8 cellular contexts compared by ENCODE assay signal in the genomic region with DNA sequence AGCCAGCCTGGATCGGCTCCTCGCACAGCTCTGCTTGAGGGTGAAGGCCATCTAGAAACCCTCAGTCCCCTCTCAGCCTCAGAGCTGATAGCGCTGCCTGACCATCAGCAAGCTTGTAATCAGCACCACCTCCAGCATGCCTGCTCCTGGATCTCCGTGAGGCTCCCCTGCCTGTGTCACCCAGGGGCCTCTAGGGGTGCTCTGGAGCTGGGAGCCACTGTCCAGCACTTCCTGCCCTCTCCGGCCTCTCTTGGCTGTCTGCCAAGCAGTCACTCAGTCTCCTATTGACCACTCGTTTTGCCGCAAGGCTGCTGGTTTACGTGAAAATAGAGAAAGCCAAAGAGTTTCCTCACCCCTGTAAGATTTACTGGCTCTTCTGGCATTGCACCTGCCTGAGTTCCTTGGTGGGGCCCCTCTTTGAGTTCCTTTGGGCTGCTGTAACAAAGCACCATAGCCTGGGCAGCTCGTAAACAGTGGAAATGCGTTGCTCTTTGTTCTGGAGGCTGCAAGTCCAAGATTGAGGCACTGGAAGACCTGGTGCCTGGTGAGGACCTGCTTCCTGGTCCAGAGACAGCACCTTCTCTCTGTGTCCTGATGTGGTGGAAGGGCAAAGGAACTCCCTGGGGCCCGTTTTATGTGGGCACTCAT. TPM values are rescaled to one million over a fixed set of nuclear protein-coding genes. Genes with fewer than 3 reads are reported as not detected.
DNase-seq lines count a peak whose midpoint lies in the region; ATAC-seq and TF ChIP-seq lines count a peak whose summit lies in the region.

No MANE protein-coding gene starts in this region.

- H3K27ac ChIP-seq in AG04450 (ENCODE audit: low read depth, low read length) = no peak overlapping the region
- no peak overlapping the region for H3K27ac ChIP-seq in esophagus squamous epithelium
- H3K27ac ChIP-seq in mucosa of rectum (ENCODE audit: low read depth in 2 of 2, low read length in 2 of 2) = peak overlapping the region; percentile 92 to 95

- peak overlapping the region; percentile 74 for H3K9ac ChIP-seq in mucosa of rectum (ENCODE audit: low read depth in 1 of 2, low read length in 2 of 2)

- H3K4me3 ChIP-seq in AG04450 (ENCODE audit: low read depth, low read length) (no peak overlapping the region), esophagus squamous epithelium (no peak overlapping the region), mucosa of rectum (ENCODE audit: low read length in 2 of 2) (peak overlapping the region; percentile 83 to 84)

- H3K36me3 ChIP-seq in esophagus squamous epithelium = peaks cover 0 to 32% (median 0%) of the 10 kb centered on the region in 3 donors
- H3K36me3 ChIP-seq in mucosa of rectum (ENCODE audit: control insufficient read depth in 2 of 2, insufficient read depth in 2 of 2, low read length in 2 of 2) = peaks cover 0 to under 1% of the 10 kb centered on the region in 2 donors

- H3K9me3 ChIP-seq in AG04450 (ENCODE audit: control insufficient read depth, insufficient read depth, low read length) (no peaks in the 10 kb centered on the region; the same call in 1 of the 2 replicates), esophagus squamous epithelium (no peaks in the 10 kb centered on the region), mucosa of rectum (ENCODE audit: control insufficient read depth in 2 of 2, low read length in 2 of 2) (no peaks in the 10 kb centered on the region)

- H3K4me1 ChIP-seq in esophagus squamous epithelium = peaks cover 0 to 6% (median 4%) of the 10 kb centered on the region in 3 donors
- peaks cover 21 to 39% of the 10 kb centered on the region in 2 donors for H3K4me1 ChIP-seq in mucosa of rectum (ENCODE audit: control insufficient read depth in 2 of 2, insufficient read depth in 2 of 2, low read length in 2 of 2)

- CTCF ChIA-PET in AG04450 (lab: Charles Lee) = interaction anchor here (1.4 kb wide), 1 partner anchor 236 kb away, joined by 4 read pairs; no protein-coding TSS in a partner anchor

- TF ChIP-seq POLR2A in esophagus squamous epithelium (IDR thresholded peaks at IDR 0.05) = no peak

- POLR2A ChIA-PET in AG04450 (lab: Yijun Ruan, JAX) = no interaction called here

- H3K27me3 ChIP-seq in AG04450 (ENCODE audit: control insufficient read depth, insufficient read depth, low read length) = no peaks in the 10 kb centered on the region
- no peaks in the 10 kb centered on the region for H3K27me3 ChIP-seq in esophagus squamous epithelium
- H3K27me3 ChIP-seq in mucosa of rectum (ENCODE audit: control insufficient read depth in 2 of 2, insufficient read depth in 2 of 2, low read length in 2 of 2) = no peaks in the 10 kb centered on the region

- intact Hi-C loops in esophagus squamous epithelium (cut with DNase I) = no loop called here

- DNase-seq in AG04450 (ENCODE audit: low read depth, low spot score) = no peak
- peak; percentile 69 for DNase-seq in GM13976 (ENCODE audit: low spot score)
- peak; percentile 77 for DNase-seq in SHP77 treated with DMSO at 0.1 percent for 48 hours (lab: John Stamatoyannopoulos, UW)
- no peak for DNase-seq in esophagus squamous epithelium (lab: John Stamatoyannopoulos, UW)
- DNase-seq in NCI-H2171 (lab: John Stamatoyannopoulos, UW) = no peak

- in situ Hi-C loops in GM13976 (cut with MboI; ENCODE audit: low sequenced_read_pairs, unreplicated experiment) = no loop called here

- TF ChIP-seq CTCF in AG04450 (IDR thresholded peaks at IDR 0.05; ENCODE audit: low read depth, low read length) (peak; percentile 57), GM13976 (IDR thresholded peaks at IDR 0.05; ENCODE audit: borderline replicate concordance, control extremely low read depth, extremely low read depth, insufficient read depth, missing control alignments) (no peak), esophagus squamous epithelium (IDR thresholded peaks at IDR 0.05) (peak in 5 of 6 experiments; percentile 12 to 37 (median 35))

- 35 to 63% methylated on average over 7 to 8 of the region's 11 CpGs for WGBS in esophagus squamous epithelium, 2 donors

- ATAC-seq in HG02610 (IDR thresholded peaks at IDR 0.05; ENCODE audit: unreplicated experiment) (no peak), GM21723 (IDR thresholded peaks at IDR 0.05; ENCODE audit: unreplicated experiment) (no peak)

RNA-seq across cellular contexts. Expression of gene CAPN10, which starts 17.9 kb away (rescaled TPM):
- polyA plus RNA-seq in AG04450 (2011; rRNA removed) = 5.6 and 7.5 TPM in 2 replicates
- polyA minus RNA-seq in AG04450 (2011; rRNA and poly(A)+ RNA removed) = 8.2 and 9.1 TPM in 2 replicates
- total RNA-seq in esophagus squamous epithelium = 10 to 100 TPM in 3 of 4 donors, 1 to 10 TPM in 1; 9.9 to 23.3 (median 13.7) TPM

RNA-seq across cellular contexts. Expression of gene GPR35, which starts 20.9 kb away (rescaled TPM):
- polyA plus RNA-seq in AG04450 (2011; rRNA removed) = 0.05 and 0.06 TPM in 2 replicates
- 0.04 TPM in 1 of 2 replicates, not detected in the other for polyA minus RNA-seq in AG04450 (2011; rRNA and poly(A)+ RNA removed)
- total RNA-seq in esophagus squamous epithelium = 1 to 10 TPM in 3 of 4 donors, under 1 TPM in 1; 0.31 to 3.2 (median 1.3) TPM

RNA-seq across cellular contexts. Expression of gene RNPEPL1, which starts 36.1 kb away (rescaled TPM):
- 7.2 and 15.0 TPM in 2 replicates for polyA plus RNA-seq in AG04450 (2011; rRNA removed)
- 12.7 and 23.8 TPM in 2 replicates for polyA minus RNA-seq in AG04450 (2011; rRNA and poly(A)+ RNA removed)
- 10 to 100 TPM; 41.9 to 96.5 (median 48.1) TPM for total RNA-seq in esophagus squamous epithelium

RNA-seq across cellular contexts. Expression of gene DUSP28, which starts 44.3 kb away (rescaled TPM):
- 4.4 and 6.1 TPM in 2 replicates for polyA plus RNA-seq in AG04450 (2011; rRNA removed)
- polyA minus RNA-seq in AG04450 (2011; rRNA and poly(A)+ RNA removed) = 1.1 TPM in 2 replicates
- total RNA-seq in esophagus squamous epithelium = 10 to 100 TPM in 1 of 4 donors, 1 to 10 TPM in 3; 2.0 to 10.5 (median 5.3) TPM

RNA-seq across cellular contexts. Expression of gene ANKMY1, which starts 46.6 kb away (rescaled TPM):
- 2.9 and 3.1 TPM in 2 replicates for polyA plus RNA-seq in AG04450 (2011; rRNA removed)
- 7.2 and 8.8 TPM in 2 replicates for polyA minus RNA-seq in AG04450 (2011; rRNA and poly(A)+ RNA removed)
- 10 to 100 TPM in 3 of 4 donors, 1 to 10 TPM in 1; 8.2 to 23.8 (median 17.1) TPM for total RNA-seq in esophagus squamous epithelium

Comparison
In these comparisons a context has a peak if more than half of its experiments do, and no peak if none do; other contexts are left out.
1. DNase-seq: peak in GM13976 (single experiment) and SHP77 treated with DMSO at 0.1 percent for 48 hours (single experiment); none in AG04450 (single experiment), esophagus squamous epithelium (single experiment) and NCI-H2171 (single experiment).
2. H3K27ac ChIP-seq: peak in mucosa of rectum (2 of 2); none in AG04450 (single experiment) and esophagus squamous epithelium (0 of 4).
3. H3K4me3 ChIP-seq: peak in mucosa of rectum (2 of 2); none in AG04450 (single experiment) and esophagus squamous epithelium (0 of 4).